ENCODE assay signal across 1 cellular context in the genomic region with DNA sequence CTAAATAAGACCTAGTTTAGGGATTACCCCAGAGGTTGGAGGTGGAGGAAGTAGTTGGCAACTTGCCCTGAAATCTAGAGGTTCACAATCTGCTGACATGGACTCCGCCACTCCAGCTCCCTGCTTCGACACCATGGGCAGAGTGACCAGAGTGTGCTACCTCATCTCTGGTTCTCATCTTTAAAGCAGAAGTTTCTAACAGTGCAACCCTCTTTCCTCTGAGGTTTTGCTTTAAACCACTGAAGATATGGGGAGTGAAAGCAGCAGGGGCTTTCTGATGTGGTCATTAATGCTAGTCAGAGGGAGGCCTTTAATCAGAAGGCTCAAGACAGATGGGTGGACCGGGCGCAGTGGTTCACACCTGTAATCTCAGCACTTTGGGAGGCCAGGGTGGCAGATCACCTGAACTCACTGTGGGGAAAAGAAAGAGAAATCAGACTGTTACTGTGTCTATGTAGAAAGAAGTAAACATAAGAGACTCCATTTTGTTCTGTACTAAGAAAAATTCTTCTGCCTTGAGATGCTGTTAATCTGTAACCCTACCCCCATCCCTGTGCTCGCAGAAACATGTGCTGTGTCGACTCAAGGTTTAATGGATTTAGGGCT.
TF ChIP-seq lines count a peak whose summit lies in the region.
"Not testable (repeated sequence)": the region's sequence is repeated elsewhere in the genome, so short reads cannot be mapped to it uniquely, and the experiment has no call there.

No MANE protein-coding gene starts in this region.

TF ChIP-seq in K562, 482 proteins besides CTCF, POLR2A, EP300 and RAD21 (continued from another document):
- TF ChIP-seq, protein P1, sequence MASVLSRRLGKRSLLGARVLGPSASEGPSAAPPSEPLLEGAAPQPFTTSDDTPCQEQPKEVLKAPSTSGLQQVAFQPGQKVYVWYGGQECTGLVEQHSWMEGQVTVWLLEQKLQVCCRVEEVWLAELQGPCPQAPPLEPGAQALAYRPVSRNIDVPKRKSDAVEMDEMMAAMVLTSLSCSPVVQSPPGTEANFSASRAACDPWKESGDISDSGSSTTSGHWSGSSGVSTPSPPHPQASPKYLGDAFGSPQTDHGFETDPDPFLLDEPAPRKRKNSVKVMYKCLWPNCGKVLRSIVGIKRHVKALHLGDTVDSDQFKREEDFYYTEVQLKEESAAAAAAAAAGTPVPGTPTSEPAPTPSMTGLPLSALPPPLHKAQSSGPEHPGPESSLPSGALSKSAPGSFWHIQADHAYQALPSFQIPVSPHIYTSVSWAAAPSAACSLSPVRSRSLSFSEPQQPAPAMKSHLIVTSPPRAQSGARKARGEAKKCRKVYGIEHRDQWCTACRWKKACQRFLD (CRISPR knock-in tag; IDR thresholded peaks at IDR 0.05): peak; percentile 71; the same call in 1 of the 2 replicates
- TF ChIP-seq, protein P2, sequence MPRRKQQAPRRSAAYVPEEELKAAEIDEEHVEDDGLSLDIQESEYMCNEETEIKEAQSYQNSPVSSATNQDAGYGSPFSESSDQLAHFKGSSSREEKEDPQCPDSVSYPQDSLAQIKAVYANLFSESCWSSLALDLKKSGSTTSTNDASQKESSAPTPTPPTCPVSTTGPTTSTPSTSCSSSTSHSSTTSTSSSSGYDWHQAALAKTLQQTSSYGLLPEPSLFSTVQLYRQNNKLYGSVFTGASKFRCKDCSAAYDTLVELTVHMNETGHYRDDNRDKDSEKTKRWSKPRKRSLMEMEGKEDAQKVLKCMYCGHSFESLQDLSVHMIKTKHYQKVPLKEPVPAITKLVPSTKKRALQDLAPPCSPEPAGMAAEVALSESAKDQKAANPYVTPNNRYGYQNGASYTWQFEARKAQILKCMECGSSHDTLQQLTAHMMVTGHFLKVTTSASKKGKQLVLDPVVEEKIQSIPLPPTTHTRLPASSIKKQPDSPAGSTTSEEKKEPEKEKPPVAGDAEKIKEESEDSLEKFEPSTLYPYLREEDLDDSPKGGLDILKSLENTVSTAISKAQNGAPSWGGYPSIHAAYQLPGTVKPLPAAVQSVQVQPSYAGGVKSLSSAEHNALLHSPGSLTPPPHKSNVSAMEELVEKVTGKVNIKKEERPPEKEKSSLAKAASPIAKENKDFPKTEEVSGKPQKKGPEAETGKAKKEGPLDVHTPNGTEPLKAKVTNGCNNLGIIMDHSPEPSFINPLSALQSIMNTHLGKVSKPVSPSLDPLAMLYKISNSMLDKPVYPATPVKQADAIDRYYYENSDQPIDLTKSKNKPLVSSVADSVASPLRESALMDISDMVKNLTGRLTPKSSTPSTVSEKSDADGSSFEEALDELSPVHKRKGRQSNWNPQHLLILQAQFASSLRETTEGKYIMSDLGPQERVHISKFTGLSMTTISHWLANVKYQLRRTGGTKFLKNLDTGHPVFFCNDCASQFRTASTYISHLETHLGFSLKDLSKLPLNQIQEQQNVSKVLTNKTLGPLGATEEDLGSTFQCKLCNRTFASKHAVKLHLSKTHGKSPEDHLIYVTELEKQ (CRISPR knock-in tag; IDR thresholded peaks at IDR 0.05): peak; percentile 74; the same call in 1 of the 2 replicates
- TF ChIP-seq KLF6 (CRISPR knock-in tag; IDR thresholded peaks at IDR 0.05; ENCODE audit: borderline replicate concordance) (peak; percentile 90), PTRF (tag; IDR thresholded peaks at IDR 0.05) (peak; percentile 86), ZNF644 (tag; IDR thresholded peaks at IDR 0.05; ENCODE audit: low read depth) (peak; percentile 57; the same call in 1 of the 2 replicates), ZNF41 (CRISPR knock-in tag; conservative IDR thresholded peaks at IDR 0.05) (peak; percentile 56; the same call in 1 of the 2 replicates), DDX20 (tag; IDR thresholded peaks at IDR 0.05; ENCODE audit: low read depth) (peak; percentile 90), CXXC5 (CRISPR knock-in tag; IDR thresholded peaks at IDR 0.05) (peak; percentile 66), TAF7 (tag; IDR thresholded peaks at IDR 0.05) (peak; percentile 10; the same call in 1 of the 2 replicates), ZNF584 (CRISPR knock-in tag; IDR thresholded peaks at IDR 0.05; ENCODE audit: low read depth) (0 out of 2 replicates have a peak, but pooled peaks have one; percentile 60), BCL6 (CRISPR knock-in tag; IDR thresholded peaks at IDR 0.05) (peak; percentile 44; the same call in 1 of the 2 replicates), GTF2A2 (tag; IDR thresholded peaks at IDR 0.05) (peak; percentile 85; the same call in 1 of the 2 replicates), ZNF311 (CRISPR knock-in tag; IDR thresholded peaks at IDR 0.05) (peak; percentile 96), NFIX (CRISPR knock-in tag; IDR thresholded peaks at IDR 0.05; ENCODE audit: low read depth) (peak; percentile 1; the same call in 1 of the 2 replicates), ZFPM2 (CRISPR knock-in tag; IDR thresholded peaks at IDR 0.05) (0 out of 2 replicates have a peak, but pooled peaks have one; percentile 22), ZKSCAN8 (CRISPR knock-in tag; IDR thresholded peaks at IDR 0.05) (peak; percentile 20; the same call in 1 of the 2 replicates), SMAD3 (CRISPR knock-in tag; conservative IDR thresholded peaks at IDR 0.05) (0 out of 2 replicates have a peak, but pooled peaks have one; percentile 45), ZNF175 (CRISPR knock-in tag; IDR thresholded peaks at IDR 0.05; ENCODE audit: low read depth) (peak; percentile 80; the same call in 1 of the 2 replicates), ILK (tag; IDR thresholded peaks at IDR 0.05; ENCODE audit: borderline replicate concordance, low read depth) (peak; percentile 73; the same call in 1 of the 2 replicates), ZNF79 (CRISPR knock-in tag; IDR thresholded peaks at IDR 0.05; ENCODE audit: low read depth) (0 out of 2 replicates have a peak, but pooled peaks have one; percentile 43), ZNF766 (CRISPR knock-in tag; conservative IDR thresholded peaks at IDR 0.05) (0 out of 2 replicates have a peak, but pooled peaks have one; percentile 57), NFIC (IDR thresholded peaks at IDR 0.05) (peak; percentile 57), SMAD4 (CRISPR knock-in tag; conservative IDR thresholded peaks at IDR 0.05) (peak; percentile 86), NFE2L1 (tag; IDR thresholded peaks at IDR 0.05; ENCODE audit: borderline replicate concordance, low read depth) (0 out of 2 replicates have a peak, but pooled peaks have one; percentile 11), ZNF134 (CRISPR knock-in tag; conservative IDR thresholded peaks at IDR 0.05) (0 out of 2 replicates have a peak, but pooled peaks have one; percentile 26), MYC (CRISPR knock-in tag; IDR thresholded peaks at IDR 0.05; ENCODE audit: borderline replicate concordance, low read depth) (0 out of 2 replicates have a peak, but pooled peaks have one; percentile 34), ATF1 (tag; IDR thresholded peaks at IDR 0.05) (peak; percentile 18; the same call in 1 of the 2 replicates), E2F3 (CRISPR knock-in tag; IDR thresholded peaks at IDR 0.05) (peak; percentile 54; the same call in 1 of the 2 replicates), ZNF589 (CRISPR knock-in tag; IDR thresholded peaks at IDR 0.05; ENCODE audit: low read depth) (peak; percentile 73; the same call in 1 of the 2 replicates), TEAD1 (CRISPR knock-in tag; IDR thresholded peaks at IDR 0.05) (0 out of 4 replicates have a peak, but pooled peaks of 1 of the 2 experiments have one; percentile 42), MAZ (CRISPR knock-in tag; conservative IDR thresholded peaks at IDR 0.05 in 1 of 2, IDR thresholded peaks at IDR 0.05 in 1 of 2) (peak in 1 of 2 experiments; percentile 32; a peak in 1 of 4 replicates)
- TF ChIP-seq, protein P3, sequence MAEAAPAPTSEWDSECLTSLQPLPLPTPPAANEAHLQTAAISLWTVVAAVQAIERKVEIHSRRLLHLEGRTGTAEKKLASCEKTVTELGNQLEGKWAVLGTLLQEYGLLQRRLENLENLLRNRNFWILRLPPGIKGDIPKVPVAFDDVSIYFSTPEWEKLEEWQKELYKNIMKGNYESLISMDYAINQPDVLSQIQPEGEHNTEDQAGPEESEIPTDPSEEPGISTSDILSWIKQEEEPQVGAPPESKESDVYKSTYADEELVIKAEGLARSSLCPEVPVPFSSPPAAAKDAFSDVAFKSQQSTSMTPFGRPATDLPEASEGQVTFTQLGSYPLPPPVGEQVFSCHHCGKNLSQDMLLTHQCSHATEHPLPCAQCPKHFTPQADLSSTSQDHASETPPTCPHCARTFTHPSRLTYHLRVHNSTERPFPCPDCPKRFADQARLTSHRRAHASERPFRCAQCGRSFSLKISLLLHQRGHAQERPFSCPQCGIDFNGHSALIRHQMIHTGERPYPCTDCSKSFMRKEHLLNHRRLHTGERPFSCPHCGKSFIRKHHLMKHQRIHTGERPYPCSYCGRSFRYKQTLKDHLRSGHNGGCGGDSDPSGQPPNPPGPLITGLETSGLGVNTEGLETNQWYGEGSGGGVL (CRISPR knock-in tag; IDR thresholded peaks at IDR 0.05): peak; percentile 76
- TF ChIP-seq, protein P4, sequence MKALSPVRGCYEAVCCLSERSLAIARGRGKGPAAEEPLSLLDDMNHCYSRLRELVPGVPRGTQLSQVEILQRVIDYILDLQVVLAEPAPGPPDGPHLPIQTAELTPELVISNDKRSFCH (CRISPR knock-in tag; IDR thresholded peaks at IDR 0.05): peak; percentile 31; the same call in 1 of the 2 replicates
- TF ChIP-seq, protein P4 (tag; IDR thresholded peaks at IDR 0.05): peak; percentile 98
- TF ChIP-seq, protein P5, sequence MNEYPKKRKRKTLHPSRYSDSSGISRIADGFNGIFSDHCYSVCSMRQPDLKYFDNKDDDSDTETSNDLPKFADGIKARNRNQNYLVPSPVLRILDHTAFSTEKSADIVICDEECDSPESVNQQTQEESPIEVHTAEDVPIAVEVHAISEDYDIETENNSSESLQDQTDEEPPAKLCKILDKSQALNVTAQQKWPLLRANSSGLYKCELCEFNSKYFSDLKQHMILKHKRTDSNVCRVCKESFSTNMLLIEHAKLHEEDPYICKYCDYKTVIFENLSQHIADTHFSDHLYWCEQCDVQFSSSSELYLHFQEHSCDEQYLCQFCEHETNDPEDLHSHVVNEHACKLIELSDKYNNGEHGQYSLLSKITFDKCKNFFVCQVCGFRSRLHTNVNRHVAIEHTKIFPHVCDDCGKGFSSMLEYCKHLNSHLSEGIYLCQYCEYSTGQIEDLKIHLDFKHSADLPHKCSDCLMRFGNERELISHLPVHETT (CRISPR knock-in tag; conservative IDR thresholded peaks at IDR 0.05 in 1 of 2, IDR thresholded peaks at IDR 0.05 in 1 of 2): peak in 1 of 2 experiments; percentile 88; a peak in 2 of 4 replicates
- not testable (repeated sequence) for TF ChIP-seq MYC (IDR thresholded peaks at IDR 0.05; ENCODE audit: low read depth, low read length); ATF1 (CRISPR knock-in tag; IDR thresholded peaks at IDR 0.05)
